ENCODE assay signal across 11 cellular contexts in genomic region chr9:114968710-114969109, GRCh38. TPM values are rescaled to one million over a fixed set of nuclear protein-coding genes. Genes with fewer than 3 reads are reported as not detected.
DNase-seq lines count a peak whose midpoint lies in the region; ATAC-seq and TF ChIP-seq lines count a peak whose summit lies in the region.
"Had no signal": no experiment of that assay in that cellular context is flagged by ENCODE, and none has a peak within 500 bp of the region (broad histone marks: within the 10 kb centered on the region; RNA-seq: fewer than 3 reads in every experiment).

No MANE protein-coding gene starts in this region.

- no peak overlapping the region for H3K27ac ChIP-seq in CD8-positive, alpha-beta T cell (ENCODE audit: low read depth, low read length)

- no peak for TF ChIP-seq CTCF in CD8-positive, alpha-beta T cell (IDR thresholded peaks at IDR 0.05)

- no peak overlapping the region for H3K4me3 ChIP-seq in CD8-positive, alpha-beta T cell (ENCODE audit: low read depth, low read length)
- H3K4me3 ChIP-seq: K562 had no signal

- POLR2A ChIA-PET in CD8-positive, alpha-beta T cell (lab: Charles Lee), result no interaction called here

- peaks cover 1% of the 10 kb centered on the region for H3K9me3 Mint-ChIP-seq in CD8-positive, alpha-beta T cell
- H3K9me3 Mint-ChIP-seq in activated T-helper 2 cell treated with anti-CD3 and anti-CD28 coated beads, Interferon-gamma antibody, Interleukin-2, Interleukin-4, amounts not matched to agents 10 μg/mL and 5 μg/mL and 100 μg/mL, durations not matched to agents 14 hours and 24 hours and 36 hours, result peaks cover 13% of the 10 kb centered on the region

- H3K27me3 Mint-ChIP-seq in CD8-positive, alpha-beta T cell (ENCODE audit: low read depth), result no peaks in the 10 kb centered on the region
- peaks cover 3% of the 10 kb centered on the region for H3K27me3 Mint-ChIP-seq in activated T-helper 2 cell treated with anti-CD3 and anti-CD28 coated beads, Interferon-gamma antibody, Interleukin-2, Interleukin-4, amounts not matched to agents 10 μg/mL and 5 μg/mL and 100 μg/mL, durations not matched to agents 14 hours and 24 hours and 36 hours (ENCODE audit: low read depth)

- CTCF ChIA-PET in CD8-positive, alpha-beta T cell (lab: Charles Lee), result interaction anchor here (1.2 kb wide), 1 partner anchor 12 kb away, joined by 3 read pairs; no protein-coding TSS in a partner anchor

- H3K4me1 ChIP-seq in CD8-positive, alpha-beta T cell (ENCODE audit: insufficient read depth, low read length), result peaks cover 15% of the 10 kb centered on the region

- H3K9me3 ChIP-seq in CD8-positive, alpha-beta T cell (ENCODE audit: low read length), result no peaks in the 10 kb centered on the region

- intact Hi-C loops in CD8-positive, alpha-beta T cell (cut with DNase I, micrococcal nuclease), result loop anchor here in 1 of 2 experiments (5.0 kb wide), 1 partner anchor 36 kb away; the partner anchor contains the start of gene TNFSF8
- intact Hi-C loops in activated T-helper 2 cell treated with anti-CD3 and anti-CD28 coated beads, Interferon-gamma antibody, Interleukin-2, Interleukin-4, amounts not matched to agents 10 μg/mL and 5 μg/mL and 100 μg/mL, durations not matched to agents 14 hours and 24 hours and 36 hours (cut with micrococcal nuclease), result no loop called here

- peaks cover 14% of the 10 kb centered on the region for H3K4me1 Mint-ChIP-seq in CD8-positive, alpha-beta T cell (ENCODE audit: low read depth)
- peaks cover 20% of the 10 kb centered on the region for H3K4me1 Mint-ChIP-seq in activated T-helper 2 cell treated with anti-CD3 and anti-CD28 coated beads, Interferon-gamma antibody, Interleukin-2, Interleukin-4, amounts not matched to agents 10 μg/mL and 5 μg/mL and 100 μg/mL, durations not matched to agents 14 hours and 24 hours and 36 hours (ENCODE audit: low read depth)

- no peaks in the 10 kb centered on the region for H3K36me3 ChIP-seq in CD8-positive, alpha-beta T cell (ENCODE audit: insufficient read depth, low read length)

- peak; percentile 40 for ATAC-seq in CD8-positive, alpha-beta T cell
- ATAC-seq in HG02884 (IDR thresholded peaks at IDR 0.05; ENCODE audit: unreplicated experiment), result peak; percentile 80
- no peak for ATAC-seq in GM18873 (IDR thresholded peaks at IDR 0.05; ENCODE audit: low FRiP score, unreplicated experiment)
- ATAC-seq in GM21576 (IDR thresholded peaks at IDR 0.05; ENCODE audit: unreplicated experiment), result no peak
- ATAC-seq: K562 had no signal

- H3K27me3 ChIP-seq in CD8-positive, alpha-beta T cell (ENCODE audit: insufficient read depth, low read length), result no peaks in the 10 kb centered on the region

- no peak overlapping the region for H3K4me3 Mint-ChIP-seq in CD8-positive, alpha-beta T cell
- no peak overlapping the region for H3K4me3 Mint-ChIP-seq in activated T-helper 2 cell treated with anti-CD3 and anti-CD28 coated beads, Interferon-gamma antibody, Interleukin-2, Interleukin-4, amounts not matched to agents 10 μg/mL and 5 μg/mL and 100 μg/mL, durations not matched to agents 14 hours and 24 hours and 36 hours (ENCODE audit: low read depth)

- DNase-seq in CD8-positive, alpha-beta T cell, result no peak
- no peak for DNase-seq in activated T-helper 2 cell treated with anti-CD3 and anti-CD28 coated beads, Interferon-gamma antibody, Interleukin-2, Interleukin-4, amounts not matched to agents 10 μg/mL and 5 μg/mL and 100 μg/mL, durations not matched to agents 14 hours and 24 hours and 36 hours (ENCODE audit: low spot score)
- peak; percentile 35 for DNase-seq in iris pigment epithelial cell (ENCODE audit: low read depth)
- no peak for DNase-seq in amygdala (lab: John Stamatoyannopoulos, UW)
- no peak for DNase-seq in NCI-H2196 (lab: John Stamatoyannopoulos, UW; ENCODE audit: unreplicated experiment)
- DNase-seq: effector CD4-positive, alpha-beta T cell had no signal

- H3K36me3 Mint-ChIP-seq in CD8-positive, alpha-beta T cell, result no peaks in the 10 kb centered on the region
- peaks cover 10% of the 10 kb centered on the region for H3K36me3 Mint-ChIP-seq in activated T-helper 2 cell treated with anti-CD3 and anti-CD28 coated beads, Interferon-gamma antibody, Interleukin-2, Interleukin-4, amounts not matched to agents 10 μg/mL and 5 μg/mL and 100 μg/mL, durations not matched to agents 14 hours and 24 hours and 36 hours (ENCODE audit: low read depth)

- no peak overlapping the region for H3K27ac Mint-ChIP-seq in CD8-positive, alpha-beta T cell
- peak overlapping the region; percentile 54 for H3K27ac Mint-ChIP-seq in activated T-helper 2 cell treated with anti-CD3 and anti-CD28 coated beads, Interferon-gamma antibody, Interleukin-2, Interleukin-4, amounts not matched to agents 10 μg/mL and 5 μg/mL and 100 μg/mL, durations not matched to agents 14 hours and 24 hours and 36 hours

RNA-seq across cellular contexts. Expression of gene TNFSF8, which starts 38.3 kb away (rescaled TPM):
- 10 to 100 TPM; 47.7 to 49.3 TPM for total RNA-seq in CD8-positive, alpha-beta T cell
- total RNA-seq in activated T-helper 2 cell treated with anti-CD3 and anti-CD28 coated beads, Interferon-gamma antibody, Interleukin-2, Interleukin-4, amounts not matched to agents 10 μg/mL and 5 μg/mL and 100 μg/mL, durations not matched to agents 14 hours and 24 hours and 36 hours, result 73.6 and 82.3 TPM in 2 replicates
- total RNA-seq: pulmonary artery endothelial cell had no signal

Comparison
In these comparisons a context has a peak if more than half of its experiments do, and no peak if none do; other contexts are left out.
1. ATAC-seq: peak in CD8-positive, alpha-beta T cell (single experiment) and HG02884 (single experiment); none in GM18873 (single experiment) and GM21576 (single experiment).